Comparison of ENCODE assay signal across 9 cellular contexts in genomic region chr18:55489034-55489741, GRCh38.
DNase-seq lines count a peak whose midpoint lies in the region; ATAC-seq and TF ChIP-seq lines count a peak whose summit lies in the region.
"Had no signal": no experiment of that assay in that cellular context is flagged by ENCODE, and none has a peak within 500 bp of the region (broad histone marks: within the 10 kb centered on the region; RNA-seq: fewer than 3 reads in every experiment).

No MANE protein-coding gene starts in this region.

- WGBS in HUES64: 35% methylated on average over 3 of the region's 4 CpGs
- 63% methylated on average over 4 of the region's 4 CpGs; no CpG with 5 or more reads in 1 of the 2 experiments for WGBS in endodermal cell (ENCODE audit: insufficient coverage in 1 of 2, insufficient read length in 1 of 2), 2 experiments

- no peaks in the 10 kb centered on the region for H3K36me3 ChIP-seq in ES-I3 (ENCODE audit: insufficient read depth, low read length)
- H3K36me3 ChIP-seq in HUES64 (ENCODE audit: insufficient read depth, low read length): no peaks in the 10 kb centered on the region
- no peaks in the 10 kb centered on the region for H3K36me3 ChIP-seq in endodermal cell (ENCODE audit: control insufficient read depth, insufficient read depth, low read length)

- no peaks in the 10 kb centered on the region for H3K27me3 ChIP-seq in HUES64 (ENCODE audit: insufficient read depth, low read length)
- no peaks in the 10 kb centered on the region for H3K27me3 ChIP-seq in endodermal cell (ENCODE audit: control insufficient read depth, insufficient read depth, low read length, poor library complexity, severe bottlenecking)

- peak overlapping the region; percentile 21; the same call in 1 of the 2 replicates for H3K4me3 ChIP-seq in HUES64 (ENCODE audit: low read length)
- no peak overlapping the region for H3K4me3 ChIP-seq in endodermal cell (ENCODE audit: low read length)

- no peaks in the 10 kb centered on the region for H3K36me3 Mint-ChIP-seq in endodermal cell (ENCODE audit: low read depth)

- peaks cover 29% of the 10 kb centered on the region for H3K4me1 Mint-ChIP-seq in endodermal cell

- DNase-seq in endodermal cell (no peak), substantia nigra (lab: John Stamatoyannopoulos, UW) (no peak)
- DNase-seq: foreskin melanocyte had no signal

- H3K27ac ChIP-seq in HUES64 (ENCODE audit: low read depth, low read length) (peak overlapping the region; percentile 89), endodermal cell (ENCODE audit: low read depth, low read length) (no peak overlapping the region), substantia nigra (ENCODE audit: low read depth, low read length, poor library complexity, severe bottlenecking) (no peak overlapping the region)

- H3K9me3 Mint-ChIP-seq in endodermal cell: no peaks in the 10 kb centered on the region

- TF ChIP-seq CTCF in endodermal cell (conservative IDR thresholded peaks at IDR 0.05): no peak

- H3K9me3 ChIP-seq in ES-I3 (ENCODE audit: control insufficient read depth, insufficient read depth, low read length) (no peaks in the 10 kb centered on the region), HUES64 (ENCODE audit: insufficient read depth, low read depth, low read length) (no peaks in the 10 kb centered on the region), endodermal cell (ENCODE audit: control insufficient read depth, low read length) (no peaks in the 10 kb centered on the region)

- peaks cover 38% of the 10 kb centered on the region for H3K4me1 ChIP-seq in ES-I3 (ENCODE audit: insufficient read depth, low read length)
- peaks cover 80% of the 10 kb centered on the region for H3K4me1 ChIP-seq in HUES64 (ENCODE audit: insufficient read depth, low read length)
- H3K4me1 ChIP-seq in endodermal cell (ENCODE audit: control insufficient read depth, insufficient read depth, low read length): peaks cover 5% of the 10 kb centered on the region

- peak overlapping the region; percentile 83 for H3K27ac Mint-ChIP-seq in endodermal cell

- ATAC-seq in GM21529 (IDR thresholded peaks at IDR 0.05; ENCODE audit: unreplicated experiment): peak; percentile 28
- ATAC-seq in GM19328 (IDR thresholded peaks at IDR 0.05; ENCODE audit: unreplicated experiment): no peak
- no peak for ATAC-seq in GM21526 (IDR thresholded peaks at IDR 0.05; ENCODE audit: low FRiP score, unreplicated experiment)
- ATAC-seq in HG02970 (IDR thresholded peaks at IDR 0.05; ENCODE audit: low FRiP score, unreplicated experiment): no peak

- H3K27me3 Mint-ChIP-seq in endodermal cell (ENCODE audit: insufficient read depth): no peaks in the 10 kb centered on the region

- H3K9ac ChIP-seq in ES-I3 (ENCODE audit: low read depth, low read length) (peak overlapping the region; percentile 23; the same call in 1 of the 2 replicates), HUES64 (ENCODE audit: low read depth, low read length) (peak overlapping the region; percentile 48), endodermal cell (ENCODE audit: extremely low read depth, low read length, poor library complexity, severe bottlenecking) (no peak overlapping the region)

- H3K4me3 Mint-ChIP-seq in endodermal cell: no peak overlapping the region
